ENCODE assay signal across 9 cellular contexts in genomic region chr7:124764071-124764846, GRCh38. TPM values are rescaled to one million over a fixed set of nuclear protein-coding genes. Genes with fewer than 3 reads are reported as not detected.
DNase-seq lines count a peak whose midpoint lies in the region; ATAC-seq and TF ChIP-seq lines count a peak whose summit lies in the region.
"Had no signal": no experiment of that assay in that cellular context is flagged by ENCODE, and none has a peak within 500 bp of the region (broad histone marks: within the 10 kb centered on the region; RNA-seq: fewer than 3 reads in every experiment).

No MANE protein-coding gene starts in this region.

- H3K4me1 ChIP-seq in left lung: peaks cover 0 to 14% of the 10 kb centered on the region in 2 donors

- no peak for DNase-seq in T-helper 2 cell treated with Interferon-gamma antibody and Interleukin-4, amounts not matched to agents 5 μg/mL and 100 μg/mL, for 36 hours (ENCODE audit: low spot score)
- DNase-seq in T-helper 2 cell: no peak
- no peak for DNase-seq in brain microvascular endothelial cell
- peak in 1 of 2 donors; percentile 60 for DNase-seq in left lung
- DNase-seq in NCI-H69 (lab: John Stamatoyannopoulos, UW): no peak
- DNase-seq in SKM-1 (lab: John Stamatoyannopoulos, UW; ENCODE audit: unreplicated experiment): no peak
- no peak for DNase-seq in NCI-H1417 treated with DMSO at 0.1 percent for 48 hours (lab: John Stamatoyannopoulos, UW)

- H3K27ac ChIP-seq in brain microvascular endothelial cell (no peak overlapping the region), left lung (no peak overlapping the region), temporal lobe (ENCODE audit: low read depth, low read length) (peak overlapping the region; percentile 98)

- no peak overlapping the region for H3K27ac Mint-ChIP-seq in T-helper 2 cell treated with Interferon-gamma antibody and Interleukin-4, amounts not matched to agents 5 μg/mL and 100 μg/mL, for 36 hours

- no peak for ATAC-seq in left lung

- peaks cover 10% of the 10 kb centered on the region for H3K4me1 Mint-ChIP-seq in T-helper 2 cell treated with Interferon-gamma antibody and Interleukin-4, amounts not matched to agents 5 μg/mL and 100 μg/mL, for 36 hours (ENCODE audit: low read depth)

- H3K27me3 ChIP-seq in brain microvascular endothelial cell (replicated peaks) (peaks cover 15% of the 10 kb centered on the region), left lung (peaks cover 27 to 72% of the 10 kb centered on the region in 2 donors)

- in situ Hi-C loops in brain microvascular endothelial cell (cut with HindIII; ENCODE audit: low pct_ligation_motif_present, low sequenced_read_pairs): no loop called here

- no peak for TF ChIP-seq CTCF in brain microvascular endothelial cell (IDR thresholded peaks at IDR 0.05; ENCODE audit: low read depth, low read length, missing control alignments)
- no peak for TF ChIP-seq CTCF in left lung (IDR thresholded peaks at IDR 0.05)

- intact Hi-C loops in left lung (cut with DNase I): no loop called here

- H3K36me3 ChIP-seq in brain microvascular endothelial cell (replicated peaks) (no peaks in the 10 kb centered on the region), left lung (no peaks in the 10 kb centered on the region)

- no peaks in the 10 kb centered on the region for H3K9me3 ChIP-seq in left lung

- no peaks in the 10 kb centered on the region for H3K9me3 Mint-ChIP-seq in T-helper 2 cell treated with Interferon-gamma antibody and Interleukin-4, amounts not matched to agents 5 μg/mL and 100 μg/mL, for 36 hours

- peaks cover 1% of the 10 kb centered on the region for H3K36me3 Mint-ChIP-seq in T-helper 2 cell treated with Interferon-gamma antibody and Interleukin-4, amounts not matched to agents 5 μg/mL and 100 μg/mL, for 36 hours (ENCODE audit: low read depth)

- peaks cover 61% of the 10 kb centered on the region for H3K27me3 Mint-ChIP-seq in T-helper 2 cell treated with Interferon-gamma antibody and Interleukin-4, amounts not matched to agents 5 μg/mL and 100 μg/mL, for 36 hours (ENCODE audit: low read depth)

- peak overlapping the region; percentile 59 for H3K4me3 ChIP-seq in brain microvascular endothelial cell (ENCODE audit: low read depth, low read length)
- H3K4me3 ChIP-seq in left lung: peak overlapping the region; percentile 27 to 47

- H3K4me3 Mint-ChIP-seq in T-helper 2 cell treated with Interferon-gamma antibody and Interleukin-4, amounts not matched to agents 5 μg/mL and 100 μg/mL, for 36 hours: peak overlapping the region; percentile 85

RNA-seq across cellular contexts. Expression of gene GPR37, which starts 1.3 kb away (rescaled TPM):
- 1 to 10 TPM; 2.0 to 2.5 TPM for total RNA-seq in left lung
- 20.9 TPM for total RNA-seq in temporal lobe
- total RNA-seq: activated CD8-positive, alpha-beta memory T cell treated with anti-CD3 and anti-CD28 coated beads for 36 hours had no signal
